27 cellular contexts compared by ENCODE assay signal in genomic region chr14:25472700-25473099, GRCh38.
"Had no signal": no experiment of that assay in that cellular context is flagged by ENCODE, and none has a peak within 500 bp of the region (broad histone marks: within the 10 kb centered on the region; RNA-seq: fewer than 3 reads in every experiment).

No MANE protein-coding gene starts in this region.

- ATAC-seq: stimulated activated effector memory CD8-positive, alpha-beta T cell treated with anti-CD3 and anti-CD28 coated beads, Interleukin-12 subunit alpha, Interleukin-12 subunit beta, amount 100 ng/mL, for 72 hours; stimulated activated memory B cell treated with anti-CD40 and anti-IgM and Interleukin-4, amounts not matched to agents 10 μg/mL and 1 μg/mL and 100 μg/mL, for 72 hours; stimulated activated naive B cell treated with anti-CD40 and anti-IgM and Interleukin-4, amounts not matched to agents 10 μg/mL and 1 μg/mL and 100 μg/mL, for 72 hours; stimulated activated naive CD8-positive, alpha-beta T cell treated with anti-CD3 and anti-CD28 coated beads, Interleukin-15, amount 100 ng/mL, for 72 hours; stimulated activated naive CD8-positive, alpha-beta T cell treated with anti-CD3 and anti-CD28 coated beads, Interleukin-15, Interleukin-2, amounts not matched to agents 100 U/mL and 50 U/mL, for 24 hours; upper lobe of right lung had no signal

- H3K27ac ChIP-seq: stomach, suprapubic skin, testis, thoracic aorta, thyroid gland, tibial artery, tibial nerve, transverse colon, upper lobe of left lung, upper lobe of right lung, uterus, vagina had no signal

- H3K36me3 ChIP-seq: stomach, suprapubic skin, thoracic aorta, thyroid gland, tibial artery, tibial nerve, transverse colon, upper lobe of left lung, upper lobe of right lung, uterus, vagina had no signal

- H3K27me3 ChIP-seq: stomach, suprapubic skin, testis, thyroid gland, tibial artery, tibial nerve, transverse colon, upper lobe of left lung, upper lobe of right lung, uterus, vagina had no signal

- H3K9me3 ChIP-seq: stomach, testis, thoracic aorta, thyroid gland, tibial artery, tibial nerve, transverse colon, upper lobe of left lung, upper lobe of right lung, uterus, vagina had no signal

- DNase-seq: stimulated activated CD4-positive, alpha-beta T cell treated with anti-CD3 and anti-CD28 coated beads, Interleukin-2, amount 100 ng/mL, for 48 hours; stimulated activated CD4-positive, alpha-beta T cell treated with anti-CD3 and anti-CD28 coated beads, Interleukin-4, amount 100 ng/mL, for 1 hour; stimulated activated CD4-positive, alpha-beta T cell treated with anti-CD3 and anti-CD28 coated beads, Interleukin-4, amount 100 ng/mL, for 24 hours; stimulated activated CD4-positive, alpha-beta T cell treated with anti-CD3 and anti-CD28 coated beads, Interleukin-4, amount 100 ng/mL, for 4 hours; stimulated activated CD8-positive, alpha-beta memory T cell treated with anti-CD3 and anti-CD28 coated beads, Interleukin-4, amount 100 ng/mL, for 48 hours; stimulated activated naive B cell treated with anti-CD40 and anti-IgM and Interleukin-4, amounts not matched to agents 10 μg/mL and 1 μg/mL and 100 μg/mL, for 72 hours; stimulated activated naive CD4-positive, alpha-beta T cell; stimulated activated naive CD4-positive, alpha-beta T cell treated with Interleukin-2 at 50 U/mL for 16 hours; stimulated activated naive CD8-positive, alpha-beta T cell treated with anti-CD3 and anti-CD28 coated beads, Interleukin-15, amount 100 ng/mL, for 72 hours; stimulated activated naive CD8-positive, alpha-beta T cell treated with anti-CD3 and anti-CD28 coated beads, Interleukin-15, Interleukin-2, amounts not matched to agents 100 U/mL and 50 U/mL, for 24 hours; stomach; substantia nigra; testis; thyroid gland; tibial artery; transverse colon; trophoblast cell; upper lobe of left lung; upper lobe of right lung; uterus had no signal

- H3K4me3 ChIP-seq: stomach, suprapubic skin, testis, thoracic aorta, thyroid gland, tibial artery, tibial nerve, transverse colon, upper lobe of left lung, upper lobe of right lung, uterus, vagina had no signal

- FAIRE-seq: urothelium cell line had no signal

- H3K4me1 ChIP-seq: stomach, suprapubic skin, testis, thyroid gland, tibial artery, tibial nerve, transverse colon, upper lobe of left lung, upper lobe of right lung, uterus, vagina had no signal
